8 cellular contexts compared by ENCODE assay signal in genomic region chr2:227482638-227483340, GRCh38. TPM values are rescaled to one million over a fixed set of nuclear protein-coding genes. Genes with fewer than 3 reads are reported as not detected.
DNase-seq lines count a peak whose midpoint lies in the region; ATAC-seq and TF ChIP-seq lines count a peak whose summit lies in the region.

No MANE protein-coding gene starts in this region.

- peak; percentile 76 for DNase-seq in Karpas-422
- peak; percentile 49 for DNase-seq in fibroblast of peridontal ligament (ENCODE audit: extremely low read depth)
- DNase-seq in right atrium auricular region (ENCODE audit: low spot score): no peak
- DNase-seq in NCI-H2029 (lab: John Stamatoyannopoulos, UW): no peak
- DNase-seq in GM23338 (ENCODE audit: low spot score): no peak
- DNase-seq in endothelial cell (ENCODE audit: low spot score): no peak

- H3K4me3 ChIP-seq in Karpas-422 (ENCODE audit: low read length) (peak overlapping the region; percentile 31), right atrium auricular region (no peak overlapping the region), GM23338 (no peak overlapping the region)

- H3K4me1 Mint-ChIP-seq in GM23338 (peaks cover 11% of the 10 kb centered on the region), endothelial cell (ENCODE audit: unreplicated experiment) (peaks cover 3% of the 10 kb centered on the region)

- ATAC-seq in GM18498 (IDR thresholded peaks at IDR 0.05; ENCODE audit: unreplicated experiment) (peak; percentile 92), GM21717 (IDR thresholded peaks at IDR 0.05; ENCODE audit: unreplicated experiment) (peak; percentile 90), GM23338 (no peak)

- TF ChIP-seq CTCF in right atrium auricular region (IDR thresholded peaks at IDR 0.05) (no peak), GM23338 (conservative IDR thresholded peaks at IDR 0.05; ENCODE audit: low read depth in 2 of 2) (no peak), endothelial cell (IDR thresholded peaks at IDR 0.05; ENCODE audit: unreplicated experiment) (no peak)

- H3K4me1 ChIP-seq in Karpas-422 (ENCODE audit: low read length): peaks cover 49% of the 10 kb centered on the region
- peaks cover 0 to 26% of the 10 kb centered on the region in 2 donors for H3K4me1 ChIP-seq in right atrium auricular region
- no peaks in the 10 kb centered on the region for H3K4me1 ChIP-seq in GM23338 (ENCODE audit: insufficient read depth)

- H4K20me1 ChIP-seq in Karpas-422 (ENCODE audit: insufficient read depth, low read depth, low read length) (no peaks in the 10 kb centered on the region; the same call in 1 of the 2 replicates), GM23338 (replicated peaks; ENCODE audit: insufficient read depth) (peaks cover 68% of the 10 kb centered on the region)

- no peak overlapping the region for H3K4me3 Mint-ChIP-seq in GM23338
- no peak overlapping the region for H3K4me3 Mint-ChIP-seq in endothelial cell (ENCODE audit: unreplicated experiment)

- H3K27ac ChIP-seq in Karpas-422 (ENCODE audit: low read length): peak overlapping the region; percentile 82
- H3K27ac ChIP-seq in right atrium auricular region: no peak overlapping the region
- no peak overlapping the region for H3K27ac ChIP-seq in GM23338 (ENCODE audit: low read depth)

- H3K9me3 Mint-ChIP-seq in GM23338 (peaks cover 10% of the 10 kb centered on the region; the same call in 2 of the 3 replicates), endothelial cell (ENCODE audit: unreplicated experiment) (no peaks in the 10 kb centered on the region)

- H3K27me3 ChIP-seq in Karpas-422 (ENCODE audit: low read length) (no peaks in the 10 kb centered on the region), right atrium auricular region (no peaks in the 10 kb centered on the region), GM23338 (ENCODE audit: insufficient read depth) (no peaks in the 10 kb centered on the region)

- H3K36me3 ChIP-seq in Karpas-422 (ENCODE audit: insufficient read depth, low read length) (no peaks in the 10 kb centered on the region; the same call in 1 of the 2 replicates), right atrium auricular region (no peaks in the 10 kb centered on the region), GM23338 (ENCODE audit: insufficient read depth) (no peaks in the 10 kb centered on the region)

- peak overlapping the region; percentile 10; the same call in 1 of the 2 replicates for H3K9ac ChIP-seq in Karpas-422 (ENCODE audit: low read length)

- H3K27ac Mint-ChIP-seq in GM23338 (no peak overlapping the region), endothelial cell (ENCODE audit: unreplicated experiment) (no peak overlapping the region)

- H2AFZ ChIP-seq in Karpas-422 (ENCODE audit: low read length): no peak overlapping the region
- H2AFZ ChIP-seq in GM23338: no peak overlapping the region

- H3K9me3 ChIP-seq in Karpas-422 (ENCODE audit: low read length) (no peaks in the 10 kb centered on the region), right atrium auricular region (no peaks in the 10 kb centered on the region)

- peak overlapping the region; percentile 61 for H3K4me2 ChIP-seq in Karpas-422 (ENCODE audit: low read depth, low read length, poor library complexity, severe bottlenecking)
- H3K4me2 ChIP-seq in GM23338: no peak overlapping the region

- peaks cover 98% of the 10 kb centered on the region for H3K79me2 ChIP-seq in Karpas-422 (ENCODE audit: low read length)
- H3K79me2 ChIP-seq in GM23338 (replicated peaks; ENCODE audit: insufficient read depth): peaks cover 100% of the 10 kb centered on the region

- H3K9me2 ChIP-seq in Karpas-422 (replicated peaks; ENCODE audit: insufficient read depth, low read length) (no peaks in the 10 kb centered on the region), GM23338 (ENCODE audit: insufficient read depth) (no peaks in the 10 kb centered on the region)

- H3K27me3 Mint-ChIP-seq in GM23338 (ENCODE audit: insufficient read depth, low read depth, poor library complexity) (no peaks in the 10 kb centered on the region), endothelial cell (ENCODE audit: unreplicated experiment) (peaks cover 2% of the 10 kb centered on the region)

- peaks cover 12% of the 10 kb centered on the region; the same call in 2 of the 3 replicates for H3K36me3 Mint-ChIP-seq in GM23338 (ENCODE audit: low read depth)
- no peaks in the 10 kb centered on the region for H3K36me3 Mint-ChIP-seq in endothelial cell (ENCODE audit: low read depth, unreplicated experiment)

- H3F3A ChIP-seq in GM23338 (replicated peaks; ENCODE audit: low read depth): no peaks in the 10 kb centered on the region

TF ChIP-seq in GM23338, 12 proteins besides CTCF, POLR2A, EP300 and RAD21 (continues in another document):
- TF ChIP-seq CREB1 (CRISPR knock-in tag; IDR thresholded peaks at IDR 0.05; ENCODE audit: low read depth) (no peak), NANOG (IDR thresholded peaks at IDR 0.05; ENCODE audit: borderline replicate concordance) (no peak), ZNF331 (CRISPR knock-in tag; IDR thresholded peaks at IDR 0.05; ENCODE audit: low read depth) (no peak), EZH2phosphoT487 (IDR thresholded peaks at IDR 0.05; ENCODE audit: unreplicated experiment) (no peak), EZH2 (IDR thresholded peaks at IDR 0.05; ENCODE audit: low read depth, unreplicated experiment) (no peak)
- TF ChIP-seq, protein P1, sequence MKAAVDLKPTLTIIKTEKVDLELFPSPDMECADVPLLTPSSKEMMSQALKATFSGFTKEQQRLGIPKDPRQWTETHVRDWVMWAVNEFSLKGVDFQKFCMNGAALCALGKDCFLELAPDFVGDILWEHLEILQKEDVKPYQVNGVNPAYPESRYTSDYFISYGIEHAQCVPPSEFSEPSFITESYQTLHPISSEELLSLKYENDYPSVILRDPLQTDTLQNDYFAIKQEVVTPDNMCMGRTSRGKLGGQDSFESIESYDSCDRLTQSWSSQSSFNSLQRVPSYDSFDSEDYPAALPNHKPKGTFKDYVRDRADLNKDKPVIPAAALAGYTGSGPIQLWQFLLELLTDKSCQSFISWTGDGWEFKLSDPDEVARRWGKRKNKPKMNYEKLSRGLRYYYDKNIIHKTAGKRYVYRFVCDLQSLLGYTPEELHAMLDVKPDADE (IDR thresholded peaks at IDR 0.05): no peak
- TF ChIP-seq, protein P2, sequence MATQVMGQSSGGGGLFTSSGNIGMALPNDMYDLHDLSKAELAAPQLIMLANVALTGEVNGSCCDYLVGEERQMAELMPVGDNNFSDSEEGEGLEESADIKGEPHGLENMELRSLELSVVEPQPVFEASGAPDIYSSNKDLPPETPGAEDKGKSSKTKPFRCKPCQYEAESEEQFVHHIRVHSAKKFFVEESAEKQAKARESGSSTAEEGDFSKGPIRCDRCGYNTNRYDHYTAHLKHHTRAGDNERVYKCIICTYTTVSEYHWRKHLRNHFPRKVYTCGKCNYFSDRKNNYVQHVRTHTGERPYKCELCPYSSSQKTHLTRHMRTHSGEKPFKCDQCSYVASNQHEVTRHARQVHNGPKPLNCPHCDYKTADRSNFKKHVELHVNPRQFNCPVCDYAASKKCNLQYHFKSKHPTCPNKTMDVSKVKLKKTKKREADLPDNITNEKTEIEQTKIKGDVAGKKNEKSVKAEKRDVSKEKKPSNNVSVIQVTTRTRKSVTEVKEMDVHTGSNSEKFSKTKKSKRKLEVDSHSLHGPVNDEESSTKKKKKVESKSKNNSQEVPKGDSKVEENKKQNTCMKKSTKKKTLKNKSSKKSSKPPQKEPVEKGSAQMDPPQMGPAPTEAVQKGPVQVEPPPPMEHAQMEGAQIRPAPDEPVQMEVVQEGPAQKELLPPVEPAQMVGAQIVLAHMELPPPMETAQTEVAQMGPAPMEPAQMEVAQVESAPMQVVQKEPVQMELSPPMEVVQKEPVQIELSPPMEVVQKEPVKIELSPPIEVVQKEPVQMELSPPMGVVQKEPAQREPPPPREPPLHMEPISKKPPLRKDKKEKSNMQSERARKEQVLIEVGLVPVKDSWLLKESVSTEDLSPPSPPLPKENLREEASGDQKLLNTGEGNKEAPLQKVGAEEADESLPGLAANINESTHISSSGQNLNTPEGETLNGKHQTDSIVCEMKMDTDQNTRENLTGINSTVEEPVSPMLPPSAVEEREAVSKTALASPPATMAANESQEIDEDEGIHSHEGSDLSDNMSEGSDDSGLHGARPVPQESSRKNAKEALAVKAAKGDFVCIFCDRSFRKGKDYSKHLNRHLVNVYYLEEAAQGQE (IDR thresholded peaks at IDR 0.05; ENCODE audit: unreplicated experiment): no peak

RNA-seq across cellular contexts. Expression of gene AGFG1, which starts 10.8 kb away (rescaled TPM):
- total RNA-seq in Karpas-422 (2014; rRNA removed; shearing (Covaris generic); ENCODE audit: low replicate concordance): 35.6 and 121 TPM in 2 replicates
- total RNA-seq in right atrium auricular region (10 to 100 TPM; 47.8 to 75.7 TPM), endothelial cell (ENCODE audit: unreplicated experiment) (70.9 TPM)
- 96.4 and 113 TPM in 2 replicates for total RNA-seq in GM23338 (2014; rRNA removed; shearing (Covaris generic))
- polyA plus RNA-seq in GM23338 (2016; fragmentation: Nextera tagmentation; extraction: Ambion mirVana): 13.8 and 14.5 TPM in 2 replicates

Comparison
In these comparisons a context has a peak if more than half of its experiments do, and no peak if none do; other contexts are left out.
1. DNase-seq: peak in Karpas-422 (single experiment) and fibroblast of peridontal ligament (single experiment); none in right atrium auricular region (single experiment), NCI-H2029 (single experiment), GM23338 (single experiment) and endothelial cell (single experiment).